Comparison of ENCODE assay signal across 1 cellular context in genomic region chr3:50299929-50300680, GRCh38.
TF ChIP-seq lines count a peak whose summit lies in the region.

No MANE protein-coding gene starts in this region.

TF ChIP-seq in K562, 482 proteins besides CTCF, POLR2A, EP300 and RAD21 (continued from another document and continues in another):
- TF ChIP-seq ARID4B (CRISPR knock-in tag; IDR thresholded peaks at IDR 0.05) (no peak), YY1 (IDR thresholded peaks at IDR 0.05; ENCODE audit: borderline replicate concordance in 1 of 3, control insufficient read depth in 1 of 3, extremely low read depth in 1 of 3, insufficient read depth in 3 of 3, insufficient read length in 1 of 3, insufficient replicate concordance in 2 of 3, low read depth in 1 of 3, low read length in 2 of 3) (no peak), FOXJ2 (tag; IDR thresholded peaks at IDR 0.05) (no peak), ZNF639 (CRISPR knock-in tag; conservative IDR thresholded peaks at IDR 0.05 in 1 of 2, IDR thresholded peaks at IDR 0.05 in 1 of 2) (no peak), POLR2G (IDR thresholded peaks at IDR 0.05; ENCODE audit: low read depth, low read length) (peak; percentile 42; the same call in 1 of the 2 replicates), RNF219 (CRISPR knock-in tag; IDR thresholded peaks at IDR 0.05) (no peak), ETV6 (IDR thresholded peaks at IDR 0.05; ENCODE audit: borderline replicate concordance in 1 of 2, low read depth in 2 of 2, low read length in 1 of 2) (no peak), ETV6 (CRISPR knock-in tag; IDR thresholded peaks at IDR 0.05; ENCODE audit: borderline replicate concordance) (0 out of 2 replicates have a peak, but pooled peaks have one; percentile 29), ZNF3 (CRISPR knock-in tag; IDR thresholded peaks at IDR 0.05) (no peak), SP2 (IDR thresholded peaks at IDR 0.05; ENCODE audit: extremely low read depth, low read depth, low read length, poor library complexity, severe bottlenecking) (no peak), ZNF75A (CRISPR knock-in tag; IDR thresholded peaks at IDR 0.05) (no peak), SAP30 (IDR thresholded peaks at IDR 0.05; ENCODE audit: borderline replicate concordance, insufficient read depth, low read depth, low read length, poor library complexity, severe bottlenecking) (peak; percentile 54), RFX7 (CRISPR knock-in tag; IDR thresholded peaks at IDR 0.05) (no peak), ARID3B (CRISPR knock-in tag; IDR thresholded peaks at IDR 0.05; ENCODE audit: borderline replicate concordance) (no peak), NFRKB (IDR thresholded peaks at IDR 0.05; ENCODE audit: low read depth) (peak; percentile 79; the same call in 1 of the 2 replicates), ZNF780A (CRISPR knock-in tag; IDR thresholded peaks at IDR 0.05) (no peak), MAX (CRISPR knock-in tag; IDR thresholded peaks at IDR 0.05) (peak; percentile 69), ZBTB33 (CRISPR knock-in tag; IDR thresholded peaks at IDR 0.05) (peak; percentile 81; the same call in 1 of the 2 replicates), NR3C1 (CRISPR knock-in tag; IDR thresholded peaks at IDR 0.05) (no peak), STAT5A (IDR thresholded peaks at IDR 0.05; ENCODE audit: borderline replicate concordance, low read length) (no peak), HBP1 (CRISPR knock-in tag; IDR thresholded peaks at IDR 0.05) (no peak), BDP1 (IDR thresholded peaks at IDR 0.05; ENCODE audit: insufficient read depth, insufficient read length) (no peak), SLC30A9 (CRISPR knock-in tag; IDR thresholded peaks at IDR 0.05) (no peak), IFI16 (CRISPR knock-in tag; IDR thresholded peaks at IDR 0.05) (no peak), RHOXF2B (CRISPR knock-in tag; conservative IDR thresholded peaks at IDR 0.05) (no peak), ZNF324 (CRISPR knock-in tag; IDR thresholded peaks at IDR 0.05) (0 out of 2 replicates have a peak, but pooled peaks have one; percentile 13), ZFX (CRISPR knock-in tag; IDR thresholded peaks at IDR 0.05) (peak; percentile 23), KAT7 (CRISPR knock-in tag; IDR thresholded peaks at IDR 0.05; ENCODE audit: borderline replicate concordance) (no peak), POLR3A (IDR thresholded peaks at IDR 0.05; ENCODE audit: borderline replicate concordance, extremely low read depth, insufficient read depth, insufficient read length) (no peak), HNRNPUL1 (IDR thresholded peaks at IDR 0.05; ENCODE audit: low read length) (no peak), FOXK2 (conservative IDR thresholded peaks at IDR 0.05 in 1 of 2, IDR thresholded peaks at IDR 0.05 in 1 of 2; ENCODE audit: low read depth in 2 of 2) (0 out of 4 replicates have a peak, but pooled peaks of 1 of the 2 experiments have one; percentile 43)
